Comparison of ENCODE assay signal across 27 cellular contexts in genomic region chr9:19618816-19619215, GRCh38.
DNase-seq lines count a peak whose midpoint lies in the region; ATAC-seq lines count a peak whose summit lies in the region.
"Had no signal": no experiment of that assay in that cellular context is flagged by ENCODE, and none has a peak within 500 bp of the region (broad histone marks: within the 10 kb centered on the region; RNA-seq: fewer than 3 reads in every experiment).

No MANE protein-coding gene starts in this region.

- peak overlapping the region; percentile 98 for H3K27ac ChIP-seq in angular gyrus (ENCODE audit: low read depth, low read length)
- H3K27ac ChIP-seq: ascending aorta, C4-2B, coronary artery, epithelial cell of prostate, neutrophil, PC-9, upper lobe of left lung had no signal

- intact Hi-C loops in cardiac septum (cut with DNase I): no loop called here

- DNase-seq in NCI-H69 (lab: John Stamatoyannopoulos, UW) (peak; percentile 47), hypothalamus (lab: John Stamatoyannopoulos, UW) (peak in 28 of 51 donors; percentile 7 to 89 (median 49)), superior temporal gyrus (ENCODE audit: extremely low spot score) (peak; percentile 99), cardiac septum (ENCODE audit: low spot score) (no peak), NCI-H2227 (lab: John Stamatoyannopoulos, UW; ENCODE audit: unreplicated experiment) (no peak)
- DNase-seq: activated CD8-positive, alpha-beta T cell treated with anti-CD3 and anti-CD28 coated beads, Interleukin-2, amount 10 ng/mL, durations not matched to agents 7 days and 5 days; activated naive CD4-positive, alpha-beta T cell treated with anti-CD3 and anti-CD28 coated beads, Interleukin-2, amount 10 ng/mL, durations not matched to agents 7 days and 5 days; Caco-2; effector memory CD4-positive, alpha-beta T cell; glutamatergic neuron; HCEC 1CT; naive thymus-derived CD4-positive, alpha-beta T cell; NCI-H1436 treated with DMSO at 0.1 percent for 48 hours; NCI-H2081 treated with DMSO at 0.1 percent for 48 hours; NCI-H510A treated with DMSO at 0.1 percent for 48 hours; PC-9; stimulated activated CD4-positive, alpha-beta T cell treated with anti-CD3 and anti-CD28 coated beads, Interleukin-4, amount 100 ng/mL, for 4 hours; T-helper 2 cell; upper lobe of left lung had no signal

- ATAC-seq in HG03460 (IDR thresholded peaks at IDR 0.05; ENCODE audit: unreplicated experiment): no peak
- ATAC-seq: activated CD8-positive, alpha-beta T cell treated with anti-CD3 and anti-CD28 coated beads, Interleukin-2, amount 10 ng/mL, durations not matched to agents 7 days and 5 days; HepG2; naive thymus-derived CD4-positive, alpha-beta T cell had no signal

Comparison
In these comparisons a context has a peak if more than half of its experiments do, and no peak if none do; other contexts are left out.
1. DNase-seq: peak in NCI-H69 (single experiment), hypothalamus (28 of 51) and superior temporal gyrus (single experiment); none in cardiac septum (single experiment) and NCI-H2227 (single experiment).